ENCODE assay signal across 10 cellular contexts in genomic region chr10:94042001-94042813, GRCh38. TPM values are rescaled to one million over a fixed set of nuclear protein-coding genes. Genes with fewer than 3 reads are reported as not detected.
DNase-seq lines count a peak whose midpoint lies in the region; ATAC-seq, FAIRE-seq and TF ChIP-seq lines count a peak whose summit lies in the region.
"Had no signal": no experiment of that assay in that cellular context is flagged by ENCODE, and none has a peak within 500 bp of the region (broad histone marks: within the 10 kb centered on the region; RNA-seq: fewer than 3 reads in every experiment).

No MANE protein-coding gene starts in this region.

- H3K27me3 ChIP-seq in skeletal muscle satellite cell (ENCODE audit: control insufficient read depth, insufficient read depth, low read length): no peaks in the 10 kb centered on the region

- CTCF ChIA-PET in activated CD8-positive, alpha-beta T cell treated with anti-CD3 and anti-CD28 coated beads, Interleukin-2, amount 10 ng/mL, durations not matched to agents 7 days and 5 days (lab: Charles Lee): no interaction called here

- H3K36me3 ChIP-seq in skeletal muscle satellite cell (ENCODE audit: insufficient read depth, low read length): no peaks in the 10 kb centered on the region
- H3K36me3 ChIP-seq: WERI-Rb-1 had no signal

- no peaks in the 10 kb centered on the region for H3K36me3 Mint-ChIP-seq in activated CD8-positive, alpha-beta T cell treated with anti-CD3 and anti-CD28 coated beads, Interleukin-2, amount 10 ng/mL, durations not matched to agents 7 days and 5 days (ENCODE audit: low read depth)

- FAIRE-seq in H54 (lab: Jason Lieb, UNC): peak; percentile 95
- FAIRE-seq: kidney had no signal

- peak overlapping the region; percentile 3 for H3K4me3 ChIP-seq in skeletal muscle satellite cell (ENCODE audit: low read length)

- H3K4me3 Mint-ChIP-seq in activated CD8-positive, alpha-beta T cell treated with anti-CD3 and anti-CD28 coated beads, Interleukin-2, amount 10 ng/mL, durations not matched to agents 7 days and 5 days: no peak overlapping the region

- no peak overlapping the region for H3K27ac Mint-ChIP-seq in activated CD8-positive, alpha-beta T cell treated with anti-CD3 and anti-CD28 coated beads, Interleukin-2, amount 10 ng/mL, durations not matched to agents 7 days and 5 days

- no peak for TF ChIP-seq POLR2A in H54 (IDR thresholded peaks at IDR 0.05; ENCODE audit: low read depth, low read length)

- H3K4me1 ChIP-seq in skeletal muscle satellite cell (ENCODE audit: control insufficient read depth, insufficient read depth, low read length): peaks cover 41% of the 10 kb centered on the region

- H3K4me2 ChIP-seq in skeletal muscle satellite cell (ENCODE audit: low read length): peak overlapping the region; percentile 60

- H3K4me1 Mint-ChIP-seq in activated CD8-positive, alpha-beta T cell treated with anti-CD3 and anti-CD28 coated beads, Interleukin-2, amount 10 ng/mL, durations not matched to agents 7 days and 5 days (ENCODE audit: low read depth): no peaks in the 10 kb centered on the region

- H3K27me3 Mint-ChIP-seq in activated CD8-positive, alpha-beta T cell treated with anti-CD3 and anti-CD28 coated beads, Interleukin-2, amount 10 ng/mL, durations not matched to agents 7 days and 5 days (ENCODE audit: low read depth): no peaks in the 10 kb centered on the region

- H3K9me3 Mint-ChIP-seq in activated CD8-positive, alpha-beta T cell treated with anti-CD3 and anti-CD28 coated beads, Interleukin-2, amount 10 ng/mL, durations not matched to agents 7 days and 5 days (ENCODE audit: insufficient read depth): no peaks in the 10 kb centered on the region

- peak overlapping the region; percentile 22 for H3K9ac ChIP-seq in skeletal muscle satellite cell (ENCODE audit: low read depth, low read length)

- no peak for ATAC-seq in activated CD8-positive, alpha-beta T cell treated with anti-CD3 and anti-CD28 coated beads, Interleukin-2, amount 10 ng/mL, durations not matched to agents 7 days and 5 days

- peak; percentile 61 for DNase-seq in H54 (ENCODE audit: insufficient read length, low spot score)
- DNase-seq in OCI-M1 (lab: John Stamatoyannopoulos, UW): peak; percentile 25
- peak; percentile 80 for DNase-seq in fibroblast of gingiva (ENCODE audit: low read depth)
- no peak for DNase-seq in effector CD4-positive, alpha-beta T cell
- DNase-seq in activated CD8-positive, alpha-beta T cell treated with anti-CD3 and anti-CD28 coated beads, Interleukin-2, amount 10 ng/mL, durations not matched to agents 7 days and 5 days: no peak
- no peak for DNase-seq in NCI-H2029 treated with DMSO at 0.1 percent for 48 hours (lab: John Stamatoyannopoulos, UW)
- DNase-seq: kidney, NCI-H2081, WERI-Rb-1 had no signal

- H3K9me3 ChIP-seq in skeletal muscle satellite cell (replicated peaks; ENCODE audit: low read length): no peaks in the 10 kb centered on the region

- POLR2A ChIA-PET in activated CD8-positive, alpha-beta T cell treated with anti-CD3 and anti-CD28 coated beads, Interleukin-2, amount 10 ng/mL, durations not matched to agents 7 days and 5 days (lab: Charles Lee): no interaction called here

RNA-seq across cellular contexts. Expression of gene PLCE1, which starts 48.5 kb away (rescaled TPM):
- total RNA-seq in skeletal muscle satellite cell (2012; rRNA removed): 1.5 and 2.6 TPM in 2 replicates
- total RNA-seq in activated CD8-positive, alpha-beta T cell treated with anti-CD3 and anti-CD28 coated beads, Interleukin-2, amount 10 ng/mL, durations not matched to agents 7 days and 5 days: not detected

Comparison
In these comparisons a context has a peak if more than half of its experiments do, and no peak if none do; other contexts are left out.
1. DNase-seq: peak in H54 (single experiment), OCI-M1 (single experiment) and fibroblast of gingiva (single experiment); none in effector CD4-positive, alpha-beta T cell (single experiment), activated CD8-positive, alpha-beta T cell treated with anti-CD3 and anti-CD28 coated beads, Interleukin-2, amount 10 ng/mL, durations not matched to agents 7 days and 5 days (single experiment) and NCI-H2029 treated with DMSO at 0.1 percent for 48 hours (single experiment).